In the genomic region with DNA sequence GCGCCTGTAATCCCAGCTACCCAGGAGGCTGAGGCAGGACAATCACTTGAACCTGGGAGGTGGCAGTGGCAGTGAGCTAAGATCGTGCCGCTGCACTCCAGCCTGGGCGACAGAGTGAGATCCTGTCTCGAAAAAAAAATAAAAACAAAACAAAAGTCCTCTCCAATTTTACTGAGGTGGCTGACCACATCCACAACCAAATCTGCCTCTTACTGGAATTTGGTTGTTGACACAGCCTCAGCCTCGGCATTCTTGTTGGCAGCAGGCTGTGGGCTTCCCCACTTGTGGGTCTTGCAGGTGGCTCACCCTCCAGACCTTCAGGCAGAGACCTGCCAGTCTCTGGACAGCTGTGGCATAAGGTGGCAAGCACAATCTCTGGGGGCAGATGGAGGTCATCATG, we compare ENCODE assay signal across 20 cellular contexts. TPM values are rescaled to one million over a fixed set of nuclear protein-coding genes. Genes with fewer than 3 reads are reported as not detected.
DNase-seq lines count a peak whose midpoint lies in the region; ATAC-seq and TF ChIP-seq lines count a peak whose summit lies in the region.
"Had no signal": no experiment of that assay in that cellular context is flagged by ENCODE, and none has a peak within 500 bp of the region (broad histone marks: within the 10 kb centered on the region; RNA-seq: fewer than 3 reads in every experiment).

No MANE protein-coding gene starts in this region.

- 0 out of 2 replicates have a peak overlapping the region, but pooled peaks have one; percentile 35 for H3K18ac ChIP-seq in IMR-90 (ENCODE audit: low read depth, low read length)

- DNase-seq in IMR-90 (no peak), RWPE1 (ENCODE audit: low spot score) (no peak), kidney tubule cell (ENCODE audit: low spot score) (peak; percentile 21), NCI-H526 (lab: John Stamatoyannopoulos, UW) (no peak), left lung (no peak)
- DNase-seq in CD8-positive, alpha-beta T cell, result no peak
- DNase-seq: AML-193, DMS79, H7, MV-4-11, NCI-H1417 treated with DMSO at 0.1 percent for 48 hours, NCI-H1930, NCI-H226, NCI-H524, T-cell had no signal

- H3K9me3 ChIP-seq in IMR-90 (ENCODE audit: control insufficient read depth, insufficient read depth, low read length) (no peaks in the 10 kb centered on the region), left lung (no peaks in the 10 kb centered on the region)
- H3K9me3 ChIP-seq in CD8-positive, alpha-beta T cell (ENCODE audit: low read length), result no peaks in the 10 kb centered on the region

- H4K20me1 ChIP-seq in IMR-90 (ENCODE audit: insufficient read depth, low read length), result no peaks in the 10 kb centered on the region; the same call in 1 of the 2 replicates

- POLR2A ChIA-PET in IMR-90 (lab: Charles Lee; ENCODE audit: unreplicated experiment) (no interaction called here), RWPE1 (lab: Yijun Ruan, JAX; ENCODE audit: low non-redundant PET) (no interaction called here)
- POLR2A ChIA-PET in CD8-positive, alpha-beta T cell (lab: Charles Lee), result no interaction called here

- peaks cover 6% of the 10 kb centered on the region for H3K4me1 ChIP-seq in IMR-90 (ENCODE audit: control insufficient read depth, insufficient read depth, low read length)
- no peaks in the 10 kb centered on the region for H3K4me1 ChIP-seq in CD8-positive, alpha-beta T cell (ENCODE audit: insufficient read depth, low read length)
- H3K4me1 ChIP-seq in left lung, result no peaks in the 10 kb centered on the region

- CTCF ChIA-PET in IMR-90 (lab: Yijun Ruan, JAX) (no interaction called here), RWPE1 (lab: Yijun Ruan, JAX) (no interaction called here)
- CTCF ChIA-PET in CD8-positive, alpha-beta T cell (lab: Charles Lee), result interaction anchor here (0.6 kb wide), 1 partner anchor 106 kb away, joined by 3 read pairs; no protein-coding TSS in a partner anchor

- no peaks in the 10 kb centered on the region for H3K4me1 Mint-ChIP-seq in CD8-positive, alpha-beta T cell (ENCODE audit: low read depth)
- H3K4me1 Mint-ChIP-seq: T-cell had no signal

- H3K27ac ChIP-seq in IMR-90 (ENCODE audit: insufficient read depth, low read length) (peak overlapping the region; percentile 1; the same call in 1 of the 2 replicates), RWPE1 (peak overlapping the region; percentile 18; the same call in 1 of the 2 replicates), left lung (no peak overlapping the region)
- H3K27ac ChIP-seq in CD8-positive, alpha-beta T cell (ENCODE audit: low read depth, low read length), result no peak overlapping the region
- H3K27ac ChIP-seq: C4-2B had no signal

- H4K5ac ChIP-seq in IMR-90 (ENCODE audit: low read depth, low read length), result peak overlapping the region; percentile 19; the same call in 1 of the 2 replicates

- H2BK120ac ChIP-seq in IMR-90 (ENCODE audit: low read depth, low read length), result peak overlapping the region; percentile 96

- no peak overlapping the region for H3K9ac ChIP-seq in IMR-90 (ENCODE audit: low read depth, low read length)

- H3K27ac Mint-ChIP-seq in CD8-positive, alpha-beta T cell, result no peak overlapping the region
- H3K27ac Mint-ChIP-seq: T-cell had no signal

- no TSS peak for BruUV-seq in IMR-90 (replicated peaks; lab: Mats Ljungman, UMichigan)

- peak overlapping the region; percentile 4 for H2BK5ac ChIP-seq in IMR-90 (ENCODE audit: low read depth, low read length, poor library complexity, severe bottlenecking)

- peak overlapping the region; percentile 87 for H2BK20ac ChIP-seq in IMR-90 (ENCODE audit: low read depth, low read length)

- H2BK15ac ChIP-seq in IMR-90 (ENCODE audit: low read depth, low read length), result peak overlapping the region; percentile 100; the same call in 2 of the 3 replicates

- no peaks in the 10 kb centered on the region for H3K36me3 Mint-ChIP-seq in CD8-positive, alpha-beta T cell
- H3K36me3 Mint-ChIP-seq: T-cell had no signal

- H3K27me3 Mint-ChIP-seq in CD8-positive, alpha-beta T cell (ENCODE audit: low read depth), result peaks cover 28% of the 10 kb centered on the region

- H2AK9ac ChIP-seq in IMR-90 (replicated peaks; ENCODE audit: low read depth, low read length, poor library complexity), result peak overlapping the region; percentile 87

- H3K79me1 ChIP-seq in IMR-90 (ENCODE audit: low read depth in 1 of 2, low read length in 2 of 2), result no peaks in the 10 kb centered on the region

- peak overlapping the region; percentile 14; the same call in 1 of the 2 replicates for H3K56ac ChIP-seq in IMR-90 (ENCODE audit: extremely low read depth, insufficient read depth, low read length)

- H3K4me3 ChIP-seq in IMR-90 (ENCODE audit: insufficient read depth, low read depth, low read length), result no peak overlapping the region
- H3K4me3 ChIP-seq in CD8-positive, alpha-beta T cell (ENCODE audit: low read depth, low read length), result no peak overlapping the region
- H3K4me3 ChIP-seq in left lung, result no peak overlapping the region
- H3K4me3 ChIP-seq: K562 had no signal

- H3K14ac ChIP-seq in IMR-90 (replicated peaks; ENCODE audit: low read depth, low read length), result peak overlapping the region; percentile 79

- H3K4ac ChIP-seq in IMR-90 (ENCODE audit: low read depth, low read length), result peak overlapping the region; percentile 98

- H3K36me3 ChIP-seq in IMR-90 (ENCODE audit: control insufficient read depth, insufficient read depth, low read length) (no peaks in the 10 kb centered on the region), left lung (no peaks in the 10 kb centered on the region)
- no peaks in the 10 kb centered on the region for H3K36me3 ChIP-seq in CD8-positive, alpha-beta T cell (ENCODE audit: insufficient read depth, low read length)

- ATAC-seq in IMR-90 (ENCODE audit: low read depth), result no peak
- no peak for ATAC-seq in GM18870 (IDR thresholded peaks at IDR 0.05; ENCODE audit: unreplicated experiment)
- ATAC-seq in CD8-positive, alpha-beta T cell, result no peak
- ATAC-seq in left lung, result no peak
- ATAC-seq: K562, Right ventricle myocardium inferior, T-cell had no signal

- H3K4me2 ChIP-seq in IMR-90 (ENCODE audit: low read depth, low read length), result no peak overlapping the region

- intact Hi-C loops in IMR-90 (cut with micrococcal nuclease) (no loop called here), left lung (cut with DNase I) (no loop called here)
- intact Hi-C loops in CD8-positive, alpha-beta T cell (cut with DNase I, micrococcal nuclease), result no loop called here

- H3K27me3 ChIP-seq in IMR-90 (ENCODE audit: control insufficient read depth, insufficient read depth, low read length) (no peaks in the 10 kb centered on the region), left lung (peaks cover 0 to 58% of the 10 kb centered on the region in 2 donors)
- no peaks in the 10 kb centered on the region for H3K27me3 ChIP-seq in CD8-positive, alpha-beta T cell (ENCODE audit: insufficient read depth, low read length)

- in situ Hi-C loops in IMR-90 (cut with MboI; ENCODE audit: low sequenced_read_pairs), result no loop called here

- TF ChIP-seq RAD21 in IMR-90 (IDR thresholded peaks at IDR 0.05; ENCODE audit: low read length), result no peak

- dilution Hi-C loops in IMR-90 (cut with HindIII; ENCODE audit: low sequenced_read_pairs, unreplicated experiment), result no loop called here

- TF ChIP-seq CTCF in IMR-90 (conservative IDR thresholded peaks at IDR 0.05; ENCODE audit: low read depth, low read length), result no peak
- no peak for TF ChIP-seq CTCF in RWPE1 (conservative IDR thresholded peaks at IDR 0.05; ENCODE audit: low read depth)
- TF ChIP-seq CTCF in CD8-positive, alpha-beta T cell (IDR thresholded peaks at IDR 0.05), result no peak
- no peak for TF ChIP-seq CTCF in left lung (IDR thresholded peaks at IDR 0.05)

- peaks cover 26% of the 10 kb centered on the region for H3K9me1 ChIP-seq in IMR-90 (ENCODE audit: insufficient read depth, low read length)

- H3K4me3 Mint-ChIP-seq in CD8-positive, alpha-beta T cell, result no peak overlapping the region
- H3K4me3 Mint-ChIP-seq: T-cell had no signal

- peak overlapping the region; percentile 98 for H4K91ac ChIP-seq in IMR-90 (ENCODE audit: insufficient read depth, low read depth, low read length)

- H2AK5ac ChIP-seq in IMR-90 (ENCODE audit: low read depth, low read length), result peak overlapping the region; percentile 89

- peak overlapping the region; percentile 70 to 78; a peak in 3 of 4 replicates for H4K8ac ChIP-seq in IMR-90 (ENCODE audit: low read depth in 2 of 2, low read length in 2 of 2)

- H2AFZ ChIP-seq in IMR-90 (replicated peaks; ENCODE audit: low read length, poor library complexity), result peak overlapping the region; percentile 81

- WGBS in IMR-90 (ENCODE audit: extremely low coverage in 2 of 2, insufficient read length in 1 of 2), 2 experiments, result 76% methylated on average over 4 of the region's 6 CpGs; no CpG with 5 or more reads in 1 of the 2 experiments

- H3K23ac ChIP-seq in IMR-90 (ENCODE audit: low read depth, low read length), result peak overlapping the region; percentile 59; the same call in 1 of the 2 replicates

- no peaks in the 10 kb centered on the region for H3K9me3 Mint-ChIP-seq in CD8-positive, alpha-beta T cell
- H3K9me3 Mint-ChIP-seq: T-cell had no signal

- no peak for TF ChIP-seq POLR2A in IMR-90 (IDR thresholded peaks at IDR 0.05; ENCODE audit: low read depth, low read length)

TF ChIP-seq in IMR-90, 13 proteins besides CTCF, POLR2A, EP300 and RAD21 (continues in another document):
- no peak for TF ChIP-seq RCOR1 (IDR thresholded peaks at IDR 0.05; ENCODE audit: insufficient replicate concordance, low read length)
- no peak for TF ChIP-seq MXI1 (IDR thresholded peaks at IDR 0.05; ENCODE audit: borderline replicate concordance, low read depth, low read length)
- TF ChIP-seq, protein P1, sequence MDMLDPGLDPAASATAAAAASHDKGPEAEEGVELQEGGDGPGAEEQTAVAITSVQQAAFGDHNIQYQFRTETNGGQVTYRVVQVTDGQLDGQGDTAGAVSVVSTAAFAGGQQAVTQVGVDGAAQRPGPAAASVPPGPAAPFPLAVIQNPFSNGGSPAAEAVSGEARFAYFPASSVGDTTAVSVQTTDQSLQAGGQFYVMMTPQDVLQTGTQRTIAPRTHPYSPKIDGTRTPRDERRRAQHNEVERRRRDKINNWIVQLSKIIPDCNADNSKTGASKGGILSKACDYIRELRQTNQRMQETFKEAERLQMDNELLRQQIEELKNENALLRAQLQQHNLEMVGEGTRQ (IDR thresholded peaks at IDR 0.05; ENCODE audit: low read depth, low read length), result no peak
- TF ChIP-seq SMC3 (IDR thresholded peaks at IDR 0.05; ENCODE audit: low read depth, low read length), result no peak
- no peak for TF ChIP-seq MAZ (IDR thresholded peaks at IDR 0.05; ENCODE audit: borderline replicate concordance, low read depth, low read length)
- TF ChIP-seq CEBPB (IDR thresholded peaks at IDR 0.05; ENCODE audit: low read depth, low read length), result no peak
- no peak for TF ChIP-seq CHD1 (IDR thresholded peaks at IDR 0.05; ENCODE audit: low read depth, low read length)
- no peak for TF ChIP-seq MAFK (IDR thresholded peaks at IDR 0.05; ENCODE audit: low read depth, low read length)
- no peak for TF ChIP-seq RFX5 (IDR thresholded peaks at IDR 0.05; ENCODE audit: low read depth, low read length)

RNA-seq across cellular contexts. Expression of a gene that starts 15.6 kb away (rescaled TPM):
- total RNA-seq in IMR-90 (2012; rRNA removed), result under 0.01 TPM in 1 of 2 replicates, not detected in the other
- 0.06 TPM in 1 of 2 replicates, not detected in the other for polyA plus RNA-seq in IMR-90 (2012; rRNA removed)
- polyA plus RNA-seq in IMR-90 (2012; cell fraction: cytosol; rRNA removed), result not detected in 2 replicates
- polyA plus RNA-seq in IMR-90 (2012; cell fraction: nucleus; rRNA removed; ENCODE audit: low replicate concordance), result not detected in 2 replicates
- total RNA-seq in CD8-positive, alpha-beta T cell, result under 1 TPM in 1 of 2 experiments, not detected in 1; 0.05 TPM
- total RNA-seq in left lung, result under 1 TPM; 0.16 to 0.20 TPM
- total RNA-seq: G401, K562, Right ventricle myocardium inferior had no signal
- polyA plus RNA-seq: K562 had no signal

Comparison
In these comparisons a context has a peak if more than half of its experiments do, and no peak if none do; other contexts are left out.
1. H3K27ac ChIP-seq: peak in IMR-90 (single experiment) and RWPE1 (single experiment); none in CD8-positive, alpha-beta T cell (single experiment) and left lung (0 of 2).